ENCODE assay signal across 12 cellular contexts in the genomic region with DNA sequence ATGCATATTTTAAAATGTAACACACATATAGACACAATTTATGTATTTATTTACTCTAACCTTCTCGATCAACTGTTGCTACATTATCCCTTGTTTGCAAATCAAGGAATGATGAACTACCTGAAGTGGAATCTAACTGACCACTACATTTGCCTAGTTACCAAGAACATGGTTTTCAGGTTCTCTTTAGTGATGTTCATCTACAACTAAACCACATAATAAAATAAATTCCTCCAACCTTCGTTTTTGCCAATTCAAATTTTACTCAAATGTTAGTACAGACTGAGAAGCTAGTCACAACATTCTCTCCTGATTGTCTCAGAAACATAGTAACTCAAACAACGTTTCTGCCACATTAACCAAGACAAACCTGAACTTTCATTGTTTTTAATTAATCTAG.
DNase-seq lines count a peak whose midpoint lies in the region; ATAC-seq and TF ChIP-seq lines count a peak whose summit lies in the region.
"Had no signal": no experiment of that assay in that cellular context is flagged by ENCODE, and none has a peak within 500 bp of the region (broad histone marks: within the 10 kb centered on the region; RNA-seq: fewer than 3 reads in every experiment).

No MANE protein-coding gene starts in this region.

- no peaks in the 10 kb centered on the region for H3K9me3 ChIP-seq in left ventricle myocardium inferior (replicated peaks)
- no peaks in the 10 kb centered on the region for H3K9me3 ChIP-seq in endocrine pancreas (ENCODE audit: control insufficient read depth, low read length)
- H3K9me3 ChIP-seq in osteoblast (ENCODE audit: low read depth, low read length), result no peaks in the 10 kb centered on the region
- H3K9me3 ChIP-seq in vagina, result no peaks in the 10 kb centered on the region

- H3K27me3 ChIP-seq in left ventricle myocardium inferior (ENCODE audit: low read depth) (no peaks in the 10 kb centered on the region), endocrine pancreas (ENCODE audit: control insufficient read depth, insufficient read depth, low read length) (no peaks in the 10 kb centered on the region), osteoblast (ENCODE audit: insufficient read depth, low read length) (no peaks in the 10 kb centered on the region), vagina (no peaks in the 10 kb centered on the region)

- H3K36me3 Mint-ChIP-seq in effector memory CD8-positive, alpha-beta T cell (ENCODE audit: insufficient read depth), result peaks cover 11% of the 10 kb centered on the region

- H3K27ac Mint-ChIP-seq in effector memory CD8-positive, alpha-beta T cell, result no peak overlapping the region

- H3K36me3 ChIP-seq in left ventricle myocardium inferior (no peaks in the 10 kb centered on the region), endocrine pancreas (ENCODE audit: control insufficient read depth, insufficient read depth, low read length) (no peaks in the 10 kb centered on the region), osteoblast (ENCODE audit: insufficient read depth, low read length) (no peaks in the 10 kb centered on the region), vagina (no peaks in the 10 kb centered on the region)

- no peaks in the 10 kb centered on the region for H3K27me3 Mint-ChIP-seq in effector memory CD8-positive, alpha-beta T cell

- TF ChIP-seq CTCF in left ventricle myocardium inferior (IDR thresholded peaks at IDR 0.05; ENCODE audit: borderline replicate concordance), result no peak
- no peak for TF ChIP-seq CTCF in osteoblast (IDR thresholded peaks at IDR 0.05; ENCODE audit: extremely low read depth, low read depth, low read length)
- no peak for TF ChIP-seq CTCF in vagina (IDR thresholded peaks at IDR 0.05)

- no peak overlapping the region for H2AFZ ChIP-seq in osteoblast (ENCODE audit: low read length)

- peak overlapping the region; percentile 97 for H3K4me2 ChIP-seq in osteoblast (ENCODE audit: insufficient read depth, low read length)

- H3K79me2 ChIP-seq in osteoblast (ENCODE audit: insufficient read depth, low read length), result peaks cover 93% of the 10 kb centered on the region

- H3K4me3 ChIP-seq in left ventricle myocardium inferior (peak overlapping the region; percentile 77), endocrine pancreas (ENCODE audit: control insufficient read depth, insufficient read depth, low read length) (peak overlapping the region; percentile 96), osteoblast (ENCODE audit: insufficient read depth, low read length) (peak overlapping the region; percentile 84), vagina (peak overlapping the region; percentile 20 to 79)

- peaks cover 27 to 70% of the 10 kb centered on the region in 2 donors for H3K4me1 Mint-ChIP-seq in effector memory CD8-positive, alpha-beta T cell (ENCODE audit: low read depth in 2 of 2)

- H3K27ac ChIP-seq in left ventricle myocardium inferior (replicated peaks), result peak overlapping the region; percentile 96
- peak overlapping the region; percentile 98 for H3K27ac ChIP-seq in osteoblast (ENCODE audit: low read depth, low read length)
- peak overlapping the region; percentile 99 for H3K27ac ChIP-seq in vagina

- H3K9me3 Mint-ChIP-seq in effector memory CD8-positive, alpha-beta T cell, result no peaks in the 10 kb centered on the region
- H3K9me3 Mint-ChIP-seq: activated naive CD4-positive, alpha-beta T cell treated with anti-CD3 and anti-CD28 coated beads, Interleukin-2, amount 50 U/mL, for 72 hours had no signal

- DNase-seq in left ventricle myocardium inferior, result no peak
- no peak for DNase-seq in left ventricle myocardium superior
- DNase-seq in osteoblast (ENCODE audit: insufficient read length, low spot score, missing footprints), result no peak
- DNase-seq in vagina (ENCODE audit: extremely low spot score in 2 of 2), result no peak
- DNase-seq in effector memory CD8-positive, alpha-beta T cell, result no peak
- DNase-seq in NCI-H1092 (lab: John Stamatoyannopoulos, UW), result no peak
- DNase-seq in GOT3 (lab: John Stamatoyannopoulos, UW), result no peak
- DNase-seq: activated CD8-positive, alpha-beta memory T cell treated with anti-CD3 and anti-CD28 coated beads for 24 hours; mesendoderm; NCI-H187 had no signal

- H3K4me1 ChIP-seq in left ventricle myocardium inferior, result peaks cover 92% of the 10 kb centered on the region
- peaks cover 52% of the 10 kb centered on the region for H3K4me1 ChIP-seq in endocrine pancreas (ENCODE audit: control insufficient read depth, insufficient read depth, low read length)
- H3K4me1 ChIP-seq in osteoblast (ENCODE audit: insufficient read depth, low read length), result peaks cover 72% of the 10 kb centered on the region
- H3K4me1 ChIP-seq in vagina, result peaks cover 75% of the 10 kb centered on the region

- H3K9ac ChIP-seq in endocrine pancreas (ENCODE audit: control insufficient read depth, insufficient read depth, low read length), result no peak overlapping the region

- intact Hi-C loops in left ventricle myocardium inferior (cut with micrococcal nuclease) (loop anchor here (10.0 kb wide), 1 partner anchor 63 kb away; no protein-coding TSS in a partner anchor), left ventricle myocardium superior (cut with micrococcal nuclease) (no loop called here), vagina (cut with DNase I) (loop anchor here (5.0 to 10.0 kb wide), 3 partner anchors 47 to 521 kb away; partner anchors contain the start of gene FOXP1)

- TF ChIP-seq POLR2A in vagina (IDR thresholded peaks at IDR 0.05), result no peak

- H3K4me3 Mint-ChIP-seq in effector memory CD8-positive, alpha-beta T cell, result no peak overlapping the region

- H4K20me1 ChIP-seq in osteoblast (ENCODE audit: insufficient read depth, low read length), result peaks cover 4% of the 10 kb centered on the region

- no peak for ATAC-seq in left ventricle myocardium superior
- ATAC-seq in effector memory CD8-positive, alpha-beta T cell (replicated peaks), result no peak
- ATAC-seq: activated naive CD4-positive, alpha-beta T cell treated with anti-CD3 and anti-CD28 coated beads, Interleukin-2, amount 50 U/mL, for 72 hours had no signal
